1 cellular context compared by ENCODE assay signal in the genomic region with DNA sequence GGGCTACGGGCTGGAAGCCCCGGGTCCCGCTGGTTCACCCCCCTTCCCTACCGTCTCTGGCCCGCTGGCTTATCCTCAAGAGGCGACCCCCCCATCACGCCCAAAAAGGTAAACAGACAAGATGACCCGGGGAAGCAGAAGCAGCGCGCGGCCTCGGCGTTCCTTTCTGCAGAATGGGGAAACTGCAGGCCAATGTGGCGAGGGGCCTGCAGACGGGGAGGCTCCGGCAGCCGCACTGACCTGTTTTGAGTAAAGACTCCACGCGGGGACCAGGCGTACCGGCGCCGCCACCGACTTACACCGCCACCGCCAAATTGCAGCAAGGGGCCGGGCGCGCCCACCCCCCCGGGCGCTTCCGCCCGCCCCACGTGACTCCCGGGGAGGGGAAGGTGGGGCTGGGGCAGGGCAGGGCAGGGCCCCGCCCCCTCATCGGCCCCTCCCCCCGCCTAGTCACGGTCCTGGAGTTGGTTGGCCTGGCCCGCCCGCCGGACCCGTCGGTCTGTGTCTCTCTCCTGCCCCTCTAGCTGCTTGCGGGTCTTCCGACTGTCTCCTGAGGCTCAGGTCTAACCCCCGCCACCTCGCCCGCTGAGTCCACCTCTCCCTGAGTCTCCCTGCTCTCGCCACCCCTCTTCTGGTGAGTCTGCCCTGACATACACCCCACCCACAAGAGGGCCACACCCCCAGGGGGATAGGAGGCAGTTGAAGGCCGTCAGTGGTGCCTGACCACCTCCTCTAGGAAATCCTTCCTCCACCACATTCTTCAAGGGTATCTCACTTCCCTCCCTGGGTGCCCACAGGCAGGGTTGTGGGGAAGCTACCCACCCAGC.
TF ChIP-seq lines count a peak whose summit lies in the region.

Gene ARAP1, minus strand, starts transcription at position 321 of the 827 bp plus-strand sequence. CDS start 25,280 bp downstream, outside the sequence.

TF ChIP-seq in GM12878, 131 proteins besides CTCF, POLR2A, EP300 and RAD21 (continued from another document):
- TF ChIP-seq, protein P1, sequence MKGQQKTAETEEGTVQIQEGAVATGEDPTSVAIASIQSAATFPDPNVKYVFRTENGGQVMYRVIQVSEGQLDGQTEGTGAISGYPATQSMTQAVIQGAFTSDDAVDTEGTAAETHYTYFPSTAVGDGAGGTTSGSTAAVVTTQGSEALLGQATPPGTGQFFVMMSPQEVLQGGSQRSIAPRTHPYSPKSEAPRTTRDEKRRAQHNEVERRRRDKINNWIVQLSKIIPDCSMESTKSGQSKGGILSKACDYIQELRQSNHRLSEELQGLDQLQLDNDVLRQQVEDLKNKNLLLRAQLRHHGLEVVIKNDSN (IDR thresholded peaks at IDR 0.05; ENCODE audit: borderline replicate concordance, extremely low read length, insufficient read depth, low read depth, low read length) = peak; percentile 92
- peak; percentile 88 for TF ChIP-seq SMARCA5 (IDR thresholded peaks at IDR 0.05)
TF ChIP-seq in GM12878: peak in this region for 27.
